31 cellular contexts compared by ENCODE assay signal in the genomic region with DNA sequence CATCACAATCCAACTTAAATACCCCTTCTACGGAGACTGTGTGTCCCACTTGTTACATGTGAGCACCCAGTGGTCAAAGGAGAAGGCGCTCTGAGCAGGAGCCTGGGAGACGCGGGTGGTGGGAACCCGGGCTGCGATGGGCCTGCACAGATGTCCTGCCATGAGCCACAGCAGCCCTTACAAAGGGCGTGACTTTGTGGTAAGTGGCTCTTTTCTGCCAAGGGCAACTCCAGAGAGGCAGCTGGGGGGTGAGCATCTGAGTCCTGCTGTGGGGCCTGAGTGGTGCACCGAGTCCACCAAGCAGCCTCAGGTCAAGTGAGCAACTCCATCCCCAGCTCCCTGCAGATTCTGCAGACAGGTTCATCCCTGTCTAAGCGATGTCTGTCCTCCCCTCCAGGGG. TPM values are rescaled to one million over a fixed set of nuclear protein-coding genes. Genes with fewer than 3 reads are reported as not detected.
"Had no signal": no experiment of that assay in that cellular context is flagged by ENCODE, and none has a peak within 500 bp of the region (broad histone marks: within the 10 kb centered on the region; RNA-seq: fewer than 3 reads in every experiment).

No MANE protein-coding gene starts in this region.

- H3K27me3 Mint-ChIP-seq: activated naive CD8-positive, alpha-beta T cell treated with anti-CD3 and anti-CD28 coated beads, Interleukin-2, amount 10 ng/mL, durations not matched to agents 7 days and 5 days; natural killer cell treated with Interleukin-12 subunit alpha and Interleukin-12 subunit beta and Interleukin-15 and Interleukin-18, amount 100 ng/mL, for 72 hours had no signal

- H3K4me3 Mint-ChIP-seq: activated CD4-positive, alpha-beta memory T cell treated with anti-CD3 and anti-CD28 coated beads for 36 hours; activated naive CD4-positive, alpha-beta T cell treated with anti-CD3 and anti-CD28 coated beads for 36 hours; activated naive CD8-positive, alpha-beta T cell treated with anti-CD3 and anti-CD28 coated beads, Interleukin-2, amount 10 ng/mL, durations not matched to agents 7 days and 5 days; activated T-helper 1 cell treated with anti-CD3 and anti-CD28 coated beads, Interleukin-12 subunit alpha, Interleukin-12 subunit beta, Interleukin-2, Interleukin-4 antibody, amounts not matched to agents 30 ng/mL and 10 ng/mL and 1 ng/mL, durations not matched to agents 14 hours and 24 hours and 36 hours; effector memory CD8-positive, alpha-beta T cell; natural killer cell treated with Interleukin-12 subunit alpha and Interleukin-12 subunit beta and Interleukin-15 and Interleukin-18, amount 100 ng/mL, for 72 hours; stimulated activated naive B cell treated with anti-CD40 and anti-IgM and Interleukin-4, amounts not matched to agents 10 μg/mL and 1 μg/mL and 100 μg/mL, for 72 hours had no signal

- ATAC-seq: effector memory CD8-positive, alpha-beta T cell; gastrocnemius medialis; left cardiac atrium; mucosa of descending colon; natural killer cell treated with Interleukin-12 subunit alpha and Interleukin-12 subunit beta and Interleukin-15 and Interleukin-18, amount 100 ng/mL, for 72 hours; stimulated activated naive B cell treated with anti-CD40 and anti-IgM and Interleukin-4, amounts not matched to agents 10 μg/mL and 1 μg/mL and 100 μg/mL, for 72 hours; upper lobe of right lung had no signal

- H3K27ac Mint-ChIP-seq: activated CD4-positive, alpha-beta memory T cell treated with anti-CD3 and anti-CD28 coated beads for 36 hours; activated naive CD4-positive, alpha-beta T cell treated with anti-CD3 and anti-CD28 coated beads for 36 hours; activated naive CD8-positive, alpha-beta T cell treated with anti-CD3 and anti-CD28 coated beads, Interleukin-2, amount 10 ng/mL, durations not matched to agents 7 days and 5 days; activated T-helper 1 cell treated with anti-CD3 and anti-CD28 coated beads, Interleukin-12 subunit alpha, Interleukin-12 subunit beta, Interleukin-2, Interleukin-4 antibody, amounts not matched to agents 30 ng/mL and 10 ng/mL and 1 ng/mL, durations not matched to agents 14 hours and 24 hours and 36 hours; effector memory CD8-positive, alpha-beta T cell; natural killer cell treated with Interleukin-12 subunit alpha and Interleukin-12 subunit beta and Interleukin-15 and Interleukin-18, amount 100 ng/mL, for 72 hours; stimulated activated naive B cell treated with anti-CD40 and anti-IgM and Interleukin-4, amounts not matched to agents 10 μg/mL and 1 μg/mL and 100 μg/mL, for 72 hours had no signal

- H3K36me3 Mint-ChIP-seq: activated CD4-positive, alpha-beta memory T cell treated with anti-CD3 and anti-CD28 coated beads for 36 hours; activated naive CD8-positive, alpha-beta T cell treated with anti-CD3 and anti-CD28 coated beads, Interleukin-2, amount 10 ng/mL, durations not matched to agents 7 days and 5 days; natural killer cell treated with Interleukin-12 subunit alpha and Interleukin-12 subunit beta and Interleukin-15 and Interleukin-18, amount 100 ng/mL, for 72 hours; stimulated activated naive B cell treated with anti-CD40 and anti-IgM and Interleukin-4, amounts not matched to agents 10 μg/mL and 1 μg/mL and 100 μg/mL, for 72 hours had no signal

- H3K9me3 Mint-ChIP-seq: activated CD4-positive, alpha-beta memory T cell treated with anti-CD3 and anti-CD28 coated beads for 36 hours; activated naive CD4-positive, alpha-beta T cell treated with anti-CD3 and anti-CD28 coated beads for 36 hours; activated naive CD8-positive, alpha-beta T cell treated with anti-CD3 and anti-CD28 coated beads, Interleukin-2, amount 10 ng/mL, durations not matched to agents 7 days and 5 days; activated T-helper 1 cell treated with anti-CD3 and anti-CD28 coated beads, Interleukin-12 subunit alpha, Interleukin-12 subunit beta, Interleukin-2, Interleukin-4 antibody, amounts not matched to agents 30 ng/mL and 10 ng/mL and 1 ng/mL, durations not matched to agents 14 hours and 24 hours and 36 hours; effector memory CD8-positive, alpha-beta T cell; natural killer cell treated with Interleukin-12 subunit alpha and Interleukin-12 subunit beta and Interleukin-15 and Interleukin-18, amount 100 ng/mL, for 72 hours had no signal

- DNase-seq: activated CD4-positive, alpha-beta memory T cell treated with anti-CD3 and anti-CD28 coated beads for 36 hours; activated CD4-positive, alpha-beta T cell treated with anti-CD3 and anti-CD28 coated beads for 48 hours; activated CD4-positive, CD25-positive, alpha-beta regulatory T cell; activated effector memory CD4-positive, alpha-beta T cell treated with anti-CD3 and anti-CD28 coated beads, Interleukin-2, amount 50 U/mL, for 16 hours; activated naive CD4-positive, alpha-beta T cell treated with anti-CD3 and anti-CD28 coated beads for 36 hours; activated naive CD8-positive, alpha-beta T cell treated with anti-CD3 and anti-CD28 coated beads, Interleukin-2, amount 10 ng/mL, durations not matched to agents 7 days and 5 days; activated T-cell treated with anti-CD3 and anti-CD28 coated beads, Interleukin-2, amount 50 U/mL, for 1 hour; brain microvascular endothelial cell; cortex of kidney; effector memory CD8-positive, alpha-beta T cell; erythroblast; gastrocnemius medialis; islet precursor cell; left cardiac atrium; mesendoderm; mucosa of descending colon; ovary; stimulated activated CD4-positive, alpha-beta T cell treated with anti-CD3 and anti-CD28 coated beads, Interleukin-1b, Interleukin-23, amount 100 ng/mL, for 48 hours; stimulated activated CD4-positive, alpha-beta T cell treated with anti-CD3 and anti-CD28 coated beads, Interleukin-4, amount 100 ng/mL, for 4 hours; stimulated activated CD8-positive, alpha-beta memory T cell treated with anti-CD3 and anti-CD28 coated beads, Interleukin-4, amount 100 ng/mL, for 48 hours; stimulated activated naive B cell treated with anti-CD40 and anti-IgM and Interleukin-4, amounts not matched to agents 10 μg/mL and 1 μg/mL and 100 μg/mL, for 72 hours; stomach; thyroid gland had no signal

RNA-seq across cellular contexts. Expression of a gene that starts 33.6 kb away (rescaled TPM):
- total RNA-seq: ascending aorta, cerebellum, hepatocyte, pulmonary artery endothelial cell, smooth muscle cell had no signal
